In the genomic region with DNA sequence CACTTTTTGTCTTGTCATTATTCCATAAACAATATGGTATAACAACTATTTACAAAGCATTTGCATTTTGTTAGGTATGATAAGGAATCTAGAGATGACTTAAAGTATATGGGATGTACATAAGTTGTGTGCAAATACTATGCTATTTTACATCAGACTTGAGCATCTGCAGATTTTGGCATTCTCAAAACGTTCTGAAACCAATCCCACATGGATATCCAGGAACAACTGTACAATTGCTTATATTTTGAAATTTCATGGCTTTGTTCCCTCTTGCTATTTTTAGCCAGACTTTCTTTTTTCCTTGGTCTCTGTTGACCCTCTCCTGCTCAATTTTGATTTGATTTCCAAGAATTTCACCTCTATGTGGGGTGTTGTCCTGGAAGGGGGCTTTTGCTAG, we compare ENCODE assay signal across 25 cellular contexts.
"Had no signal": no experiment of that assay in that cellular context is flagged by ENCODE, and none has a peak within 500 bp of the region (broad histone marks: within the 10 kb centered on the region; RNA-seq: fewer than 3 reads in every experiment).

No MANE protein-coding gene starts in this region.

- H3K79me2 ChIP-seq: hepatocyte had no signal

- ATAC-seq: effector memory CD8-positive, alpha-beta T cell; esophagus mucosa; foreskin keratinocyte; gastrocnemius medialis; gastroesophageal sphincter; heart left ventricle; heart right ventricle had no signal

- H3K27ac ChIP-seq: colonic mucosa, coronary artery, dorsolateral prefrontal cortex, epithelial cell of prostate, esophagus muscularis mucosa, esophagus squamous epithelium, foreskin keratinocyte, gastrocnemius medialis, gastroesophageal sphincter, heart left ventricle, heart right ventricle, hepatocyte had no signal

- H3K4me2 ChIP-seq: hepatocyte had no signal

- DNase-seq: colonic mucosa; cortex of kidney; dermis blood vessel endothelial cell; dorsolateral prefrontal cortex; effector CD4-positive, alpha-beta T cell; effector CD8-positive, alpha-beta T cell; effector memory CD4-positive, alpha-beta T cell; effector memory CD8-positive, alpha-beta T cell; endodermal cell; erythroblast; esophagus squamous epithelium; foreskin fibroblast; foreskin keratinocyte; foreskin melanocyte; gastrocnemius medialis; glutamatergic neuron; head of caudate nucleus; heart left ventricle; heart right ventricle had no signal

- H3K36me3 ChIP-seq: colonic mucosa, esophagus muscularis mucosa, esophagus squamous epithelium, gastrocnemius medialis, gastroesophageal sphincter, heart left ventricle, heart right ventricle had no signal

- H3K4me1 ChIP-seq: colonic mucosa, esophagus squamous epithelium, gastrocnemius medialis had no signal

- H3K27me3 ChIP-seq: colonic mucosa, dorsolateral prefrontal cortex, esophagus muscularis mucosa, esophagus squamous epithelium, gastrocnemius medialis, gastroesophageal sphincter, heart left ventricle, heart right ventricle, hepatocyte had no signal

- H3K9me3 ChIP-seq: colonic mucosa had no signal

- H3K4me3 ChIP-seq: colonic mucosa, coronary artery, dorsolateral prefrontal cortex, esophagus muscularis mucosa, esophagus squamous epithelium, gastrocnemius medialis, gastroesophageal sphincter, heart left ventricle, heart right ventricle, hepatocyte had no signal

- H2AFZ ChIP-seq: hepatocyte had no signal
